13 cellular contexts compared by ENCODE assay signal in the genomic region with DNA sequence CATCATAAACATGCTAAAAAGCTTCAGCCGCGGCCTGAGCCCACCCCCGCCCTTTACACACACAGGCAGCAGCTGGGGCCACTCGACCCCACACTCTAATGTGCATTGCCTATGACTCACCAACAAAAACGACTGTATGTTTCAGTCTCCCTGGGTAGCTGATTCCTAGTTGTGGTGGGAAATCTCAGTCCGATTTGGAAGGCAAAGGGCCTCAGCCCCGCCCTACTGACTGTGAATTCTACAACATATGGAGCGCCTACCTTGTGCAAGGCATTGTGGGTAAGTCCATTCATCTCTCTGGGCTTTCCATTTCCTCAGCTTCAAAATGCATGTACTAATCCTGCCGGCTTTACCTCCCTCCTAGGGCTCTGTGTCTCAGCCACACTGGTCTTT.
DNase-seq lines count a peak whose midpoint lies in the region; ATAC-seq and TF ChIP-seq lines count a peak whose summit lies in the region.
"Had no signal": no experiment of that assay in that cellular context is flagged by ENCODE, and none has a peak within 500 bp of the region (broad histone marks: within the 10 kb centered on the region; RNA-seq: fewer than 3 reads in every experiment).

No MANE protein-coding gene starts in this region.

- CTCF ChIA-PET in activated CD4-positive, alpha-beta memory T cell treated with anti-CD3 and anti-CD28 coated beads for 36 hours (lab: Charles Lee), result interaction anchor here (0.6 to 21.2 kb wide), 4 partner anchors 258 to 962 kb away, joined by 3 to 522 read pairs (median 6); no protein-coding TSS in a partner anchor

- H3K9me3 ChIP-seq in upper lobe of right lung, result no peaks in the 10 kb centered on the region

- H3K36me3 Mint-ChIP-seq in activated CD4-positive, alpha-beta memory T cell treated with anti-CD3 and anti-CD28 coated beads for 36 hours, result no peaks in the 10 kb centered on the region
- H3K36me3 Mint-ChIP-seq: stimulated activated effector memory CD8-positive, alpha-beta T cell treated with anti-CD3 and anti-CD28 coated beads, Interleukin-12 subunit alpha, Interleukin-12 subunit beta, amount 100 ng/mL, for 72 hours had no signal

- no peak for TF ChIP-seq CTCF in foreskin keratinocyte (conservative IDR thresholded peaks at IDR 0.05)
- no peak for TF ChIP-seq CTCF in upper lobe of right lung (IDR thresholded peaks at IDR 0.05)

- POLR2A ChIA-PET in activated CD4-positive, alpha-beta memory T cell treated with anti-CD3 and anti-CD28 coated beads for 36 hours (lab: Charles Lee), result no interaction called here

- in situ Hi-C loops in SK-MEL-5 (cut with HindIII; ENCODE audit: low pct_unique_long_range_greater_than_20kb, low sequenced_read_pairs), result no loop called here

- ATAC-seq in foreskin keratinocyte (peak; percentile 72), upper lobe of right lung (peak; percentile 20), HG02840 (IDR thresholded peaks at IDR 0.05; ENCODE audit: low FRiP score, unreplicated experiment) (no peak)
- ATAC-seq: stimulated activated effector memory CD8-positive, alpha-beta T cell treated with anti-CD3 and anti-CD28 coated beads, Interleukin-12 subunit alpha, Interleukin-12 subunit beta, amount 100 ng/mL, for 72 hours; T-helper 17 cell had no signal

- no peak overlapping the region for H3K4me3 ChIP-seq in upper lobe of right lung

- H3K9me3 Mint-ChIP-seq in activated CD4-positive, alpha-beta memory T cell treated with anti-CD3 and anti-CD28 coated beads for 36 hours, result no peaks in the 10 kb centered on the region
- H3K9me3 Mint-ChIP-seq: stimulated activated effector memory CD8-positive, alpha-beta T cell treated with anti-CD3 and anti-CD28 coated beads, Interleukin-12 subunit alpha, Interleukin-12 subunit beta, amount 100 ng/mL, for 72 hours had no signal

- intact Hi-C loops in upper lobe of right lung (cut with DNase I) (loop anchor here (10.0 kb wide), 1 partner anchor 264 kb away; no protein-coding TSS in a partner anchor), head of caudate nucleus (cut with DNase I) (no loop called here)
- intact Hi-C loops in activated CD4-positive, alpha-beta memory T cell treated with anti-CD3 and anti-CD28 coated beads for 36 hours (cut with micrococcal nuclease), result no loop called here

- DNase-seq in NCI-H748 (lab: John Stamatoyannopoulos, UW; ENCODE audit: unreplicated experiment) (peak; percentile 34), NCI-H748 treated with DMSO at 0.1 percent for 48 hours (lab: John Stamatoyannopoulos, UW) (no peak), SK-MEL-5 (ENCODE audit: low read depth, low spot score) (peak; percentile 33), foreskin keratinocyte (no peak), upper lobe of right lung (no peak), head of caudate nucleus (no peak)
- no peak for DNase-seq in activated CD4-positive, alpha-beta memory T cell treated with anti-CD3 and anti-CD28 coated beads for 36 hours
- DNase-seq: activated CD8-positive, alpha-beta memory T cell treated with anti-CD3 and anti-CD28 coated beads, Interleukin-2, amount 50 U/mL, for 48 hours; central memory CD4-positive, alpha-beta T cell; stimulated activated CD4-positive, alpha-beta T cell treated with anti-CD3 and anti-CD28 coated beads, Interleukin-12 subunit alpha, Interleukin-12 subunit beta, amount 100 ng/mL, for 4 hours; T-helper 17 cell had no signal

- no peaks in the 10 kb centered on the region for H3K27me3 Mint-ChIP-seq in activated CD4-positive, alpha-beta memory T cell treated with anti-CD3 and anti-CD28 coated beads for 36 hours
- H3K27me3 Mint-ChIP-seq: T-helper 17 cell had no signal

- no peak overlapping the region for H3K27ac Mint-ChIP-seq in activated CD4-positive, alpha-beta memory T cell treated with anti-CD3 and anti-CD28 coated beads for 36 hours
- H3K27ac Mint-ChIP-seq: stimulated activated effector memory CD8-positive, alpha-beta T cell treated with anti-CD3 and anti-CD28 coated beads, Interleukin-12 subunit alpha, Interleukin-12 subunit beta, amount 100 ng/mL, for 72 hours; T-helper 17 cell had no signal

- H3K4me1 Mint-ChIP-seq in activated CD4-positive, alpha-beta memory T cell treated with anti-CD3 and anti-CD28 coated beads for 36 hours (ENCODE audit: low read depth), result no peaks in the 10 kb centered on the region
- H3K4me1 Mint-ChIP-seq: T-helper 17 cell had no signal

- no peak overlapping the region for H3K4me3 Mint-ChIP-seq in activated CD4-positive, alpha-beta memory T cell treated with anti-CD3 and anti-CD28 coated beads for 36 hours
- H3K4me3 Mint-ChIP-seq: stimulated activated effector memory CD8-positive, alpha-beta T cell treated with anti-CD3 and anti-CD28 coated beads, Interleukin-12 subunit alpha, Interleukin-12 subunit beta, amount 100 ng/mL, for 72 hours; T-helper 17 cell had no signal

- no peaks in the 10 kb centered on the region for H3K36me3 ChIP-seq in upper lobe of right lung

- H3K27me3 ChIP-seq in foreskin keratinocyte (no peaks in the 10 kb centered on the region), upper lobe of right lung (no peaks in the 10 kb centered on the region)

- H3K4me1 ChIP-seq in foreskin keratinocyte (peaks cover 11% of the 10 kb centered on the region), upper lobe of right lung (no peaks in the 10 kb centered on the region)

- H3K27ac ChIP-seq in foreskin keratinocyte, result peak overlapping the region; percentile 55
- H3K27ac ChIP-seq in upper lobe of right lung, result no peak overlapping the region

Comparison
In these comparisons a context has a peak if more than half of its experiments do, and no peak if none do; other contexts are left out.
1. DNase-seq: peak in NCI-H748 (single experiment) and SK-MEL-5 (single experiment); none in NCI-H748 treated with DMSO at 0.1 percent for 48 hours (single experiment), foreskin keratinocyte (0 of 2), upper lobe of right lung (single experiment), activated CD4-positive, alpha-beta memory T cell treated with anti-CD3 and anti-CD28 coated beads for 36 hours (single experiment) and head of caudate nucleus (0 of 42).